Comparison of ENCODE assay signal across 1 cellular context in the genomic region with DNA sequence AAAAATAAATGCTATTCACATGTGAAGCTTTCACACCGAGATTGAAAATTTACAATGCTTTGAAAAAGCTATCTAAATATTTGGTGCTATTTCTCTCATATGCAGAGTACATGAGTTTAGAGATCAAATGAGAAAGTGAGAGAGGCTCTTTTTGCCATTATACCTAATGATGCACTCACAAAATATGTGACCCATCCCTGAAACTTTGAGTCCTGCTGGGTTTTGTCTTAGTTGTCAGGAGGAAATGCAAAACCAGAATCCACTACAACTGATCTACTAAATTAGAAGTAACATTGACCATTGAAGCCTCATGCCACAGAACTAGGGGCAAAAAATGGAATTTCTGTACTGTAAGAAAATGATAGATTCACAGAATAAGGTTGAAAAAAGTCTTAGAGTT.
TF ChIP-seq lines count a peak whose summit lies in the region.

No MANE protein-coding gene starts in this region.

TF ChIP-seq in IMR-90, 13 proteins besides CTCF, POLR2A, EP300 and RAD21 (continued from another document):
- TF ChIP-seq NFE2L2 (IDR thresholded peaks at IDR 0.05; ENCODE audit: low read depth, low read length) (no peak), CHD1 (IDR thresholded peaks at IDR 0.05; ENCODE audit: low read depth, low read length) (no peak), MXI1 (IDR thresholded peaks at IDR 0.05; ENCODE audit: borderline replicate concordance, low read depth, low read length) (no peak), MAZ (IDR thresholded peaks at IDR 0.05; ENCODE audit: borderline replicate concordance, low read depth, low read length) (no peak)
